ENCODE assay signal across 8 cellular contexts in the genomic region with DNA sequence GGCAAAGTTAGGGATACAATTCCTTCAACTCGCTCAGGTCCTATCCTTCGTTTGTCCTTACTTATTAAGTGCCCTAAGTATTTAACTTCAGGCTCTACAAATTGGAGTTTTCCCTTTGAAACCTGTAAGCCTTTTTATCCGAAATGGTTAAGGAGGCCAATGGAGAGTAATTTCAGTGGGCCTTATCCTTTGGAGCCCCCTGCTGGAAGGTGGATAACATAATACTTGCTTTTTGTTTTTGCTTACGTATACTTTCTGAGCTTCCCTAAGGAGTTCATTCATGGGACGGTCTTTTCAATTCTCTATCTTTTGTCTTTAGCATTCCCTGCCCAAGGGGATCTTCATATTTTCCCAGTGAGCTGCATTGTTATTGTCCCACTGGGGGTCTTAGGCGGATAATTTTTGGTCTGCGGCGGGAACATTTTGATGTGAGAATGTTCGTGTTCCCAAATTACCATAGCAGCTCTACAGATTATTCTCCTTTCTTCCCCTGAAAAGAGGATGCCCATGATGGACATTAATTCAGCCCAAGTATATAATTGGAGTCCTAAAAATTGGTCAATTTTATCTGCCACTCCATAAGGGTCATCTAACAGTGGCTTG. TPM values are rescaled to one million over a fixed set of nuclear protein-coding genes. Genes with fewer than 3 reads are reported as not detected.
DNase-seq lines count a peak whose midpoint lies in the region; ATAC-seq lines count a peak whose summit lies in the region.

No MANE protein-coding gene starts in this region.

- no peak for ATAC-seq in GM18907 (IDR thresholded peaks at IDR 0.05; ENCODE audit: unreplicated experiment)

- DNase-seq in DMS114 treated with DMSO at 0.1 percent for 48 hours (lab: John Stamatoyannopoulos, UW; ENCODE audit: unreplicated experiment) (peak; percentile 2), HT1080 (ENCODE audit: low read depth) (peak; percentile 38), SK-MEL-5 (ENCODE audit: low read depth, low spot score) (peak; percentile 78), medulla oblongata (ENCODE audit: extremely low spot score) (peak; percentile 85), retina (no peak), NK-92 (lab: John Stamatoyannopoulos, UW; ENCODE audit: unreplicated experiment) (no peak)
- peak; percentile 20 for DNase-seq in effector CD4-positive, alpha-beta T cell

- in situ Hi-C loops in SK-MEL-5 (cut with HindIII; ENCODE audit: low pct_unique_long_range_greater_than_20kb, low sequenced_read_pairs), result no loop called here

RNA-seq across cellular contexts. Expression of gene TRAPPC8, which starts 34.4 kb away (rescaled TPM):
- 27.8 and 35.2 TPM in 2 replicates for total RNA-seq in HT1080 (2014; rRNA removed; shearing (Covaris generic))
- 20.1 and 22.2 TPM in 2 replicates for polyA plus RNA-seq in HT1080 (2015; cell fraction: cytosol; rRNA removed)
- polyA plus RNA-seq in HT1080 (2015; cell fraction: nucleus; rRNA removed), result 55.6 and 67.7 TPM in 2 replicates
- total RNA-seq in SK-MEL-5 (2014; rRNA removed; shearing (Covaris generic)), result 47.7 and 49.4 TPM in 2 replicates
- polyA plus RNA-seq in SK-MEL-5 (2015; cell fraction: cytosol; rRNA removed), result 18.1 and 22.5 TPM in 2 replicates
- 93.8 and 97.3 TPM in 2 replicates for polyA plus RNA-seq in SK-MEL-5 (2015; cell fraction: nucleus; rRNA removed)

RNA-seq across cellular contexts. Expression of gene RNF125, which starts 41.3 kb away (rescaled TPM):
- 2.1 and 2.3 TPM in 2 replicates for total RNA-seq in HT1080 (2014; rRNA removed; shearing (Covaris generic))
- 3.6 and 4.4 TPM in 2 replicates for polyA plus RNA-seq in HT1080 (2015; cell fraction: cytosol; rRNA removed)
- 2.1 and 2.5 TPM in 2 replicates for polyA plus RNA-seq in HT1080 (2015; cell fraction: nucleus; rRNA removed)
- total RNA-seq in SK-MEL-5 (2014; rRNA removed; shearing (Covaris generic)), result 41.4 and 53.3 TPM in 2 replicates
- polyA plus RNA-seq in SK-MEL-5 (2015; cell fraction: cytosol; rRNA removed), result 47.2 and 56.1 TPM in 2 replicates
- 155 and 178 TPM in 2 replicates for polyA plus RNA-seq in SK-MEL-5 (2015; cell fraction: nucleus; rRNA removed)

Comparison
In these comparisons a context has a peak if more than half of its experiments do, and no peak if none do; other contexts are left out.
1. DNase-seq: peak in DMS114 treated with DMSO at 0.1 percent for 48 hours (single experiment), HT1080 (single experiment), SK-MEL-5 (single experiment), effector CD4-positive, alpha-beta T cell (single experiment) and medulla oblongata (single experiment); none in retina (single experiment) and NK-92 (single experiment).
2. RNA of gene RNF125, which starts 41.3 kb away (total RNA-seq): 41.4 to 53.3 TPM in SK-MEL-5; 2.1 to 2.3 TPM in HT1080; every median in the first group is over 10 times any median in the second.